Comparison of ENCODE assay signal across 8 cellular contexts in the genomic region with DNA sequence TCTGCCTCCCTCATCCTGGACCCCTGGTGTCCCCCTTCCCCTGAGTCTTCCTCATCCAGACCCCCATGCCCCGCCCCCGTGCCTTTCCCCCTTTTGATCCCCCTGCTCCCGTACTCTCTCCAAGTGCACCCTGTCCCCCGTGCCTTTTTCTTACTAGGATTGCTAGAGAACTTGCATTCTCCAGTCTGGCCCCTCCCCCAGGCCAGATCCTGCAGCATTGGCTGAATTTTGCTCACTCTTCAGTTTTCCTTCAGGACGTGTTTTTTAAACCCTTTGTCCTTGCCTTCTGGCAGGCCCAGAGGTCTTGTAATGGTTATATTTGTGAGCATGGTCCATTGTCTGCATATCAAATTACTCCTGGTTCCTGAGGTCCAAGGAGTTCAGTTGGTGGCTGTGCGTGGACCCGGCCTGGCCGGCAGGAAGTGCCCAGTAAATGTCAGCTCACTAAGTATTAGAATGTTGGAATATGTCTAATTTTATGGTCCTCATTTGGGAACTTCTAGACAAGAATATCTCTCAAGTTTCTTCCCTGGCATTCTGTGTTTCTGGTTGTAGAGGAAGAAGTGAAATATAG. TPM values are rescaled to one million over a fixed set of nuclear protein-coding genes. Genes with fewer than 3 reads are reported as not detected.
A peak's percentile ranks its signal among the peaks of the same experiment; 100 is the strongest.
DNase-seq lines count a peak whose midpoint lies in the region; ATAC-seq and TF ChIP-seq lines count a peak whose summit lies in the region.

No MANE protein-coding gene starts in this region.

- no peak for ATAC-seq in natural killer cell
- ATAC-seq in HG03469 (IDR thresholded peaks at IDR 0.05; ENCODE audit: unreplicated experiment) = no peak

- H3K4me1 Mint-ChIP-seq in endothelial cell (ENCODE audit: unreplicated experiment) = peaks cover 16% of the 10 kb centered on the region
- H3K4me1 Mint-ChIP-seq in natural killer cell = peaks cover 19 to 32% of the 10 kb centered on the region in 2 donors

- H3K27ac Mint-ChIP-seq in endothelial cell (ENCODE audit: unreplicated experiment) (peak overlapping the region; percentile 98), natural killer cell (peak overlapping the region; percentile 86 to 91)

- peak overlapping the region; percentile 99 for H3K4me3 ChIP-seq in GM12864 (ENCODE audit: low read depth, low read length)

- H3K4me3 Mint-ChIP-seq in endothelial cell (ENCODE audit: unreplicated experiment) (peak overlapping the region; percentile 96), natural killer cell (peak overlapping the region; percentile 96)

- H3K36me3 Mint-ChIP-seq in endothelial cell (ENCODE audit: low read depth, unreplicated experiment) (peaks cover 7% of the 10 kb centered on the region), natural killer cell (peaks cover 1% of the 10 kb centered on the region)

- no peak for DNase-seq in GM12864 (ENCODE audit: low read depth)
- peak; percentile 70 for DNase-seq in RPMI8226
- DNase-seq in endothelial cell (ENCODE audit: low spot score) = no peak
- no peak for DNase-seq in natural killer cell
- DNase-seq in HuH-7 (ENCODE audit: low spot score) = no peak
- no peak for DNase-seq in NCI-H1436 treated with DMSO at 0.1 percent for 48 hours (lab: John Stamatoyannopoulos, UW)
- no peak for DNase-seq in effector CD8-positive, alpha-beta T cell (lab: John Stamatoyannopoulos, UW)

- no peak for TF ChIP-seq CTCF in GM12864 (IDR thresholded peaks at IDR 0.05; ENCODE audit: low read depth, low read length, missing control alignments)
- no peak for TF ChIP-seq CTCF in endothelial cell (IDR thresholded peaks at IDR 0.05; ENCODE audit: unreplicated experiment)
- TF ChIP-seq CTCF in natural killer cell (IDR thresholded peaks at IDR 0.05) = no peak

- no peaks in the 10 kb centered on the region for H3K9me3 Mint-ChIP-seq in endothelial cell (ENCODE audit: unreplicated experiment)
- no peaks in the 10 kb centered on the region for H3K9me3 Mint-ChIP-seq in natural killer cell

- intact Hi-C loops in natural killer cell (cut with micrococcal nuclease) = loop anchor here (1.0 kb wide), 1 partner anchor 16 kb away; a partner anchor contains a TSS

- H3K27me3 Mint-ChIP-seq in endothelial cell (ENCODE audit: unreplicated experiment) = peaks cover 9% of the 10 kb centered on the region
- H3K27me3 Mint-ChIP-seq in natural killer cell (ENCODE audit: low read depth in 2 of 2) = no peaks in the 10 kb centered on the region

RNA-seq across cellular contexts. Expression of a gene that starts 0.6 kb away (rescaled TPM):
- total RNA-seq in endothelial cell (ENCODE audit: unreplicated experiment) (58.8 TPM), natural killer cell (10 to 100 TPM; 31.5 to 34.5 (median 33.7) TPM)

RNA-seq across cellular contexts. Expression of a gene that starts 15.9 kb away (rescaled TPM):
- total RNA-seq in endothelial cell (ENCODE audit: unreplicated experiment) (29.2 TPM), natural killer cell (10 to 100 TPM; 35.0 to 37.4 (median 35.2) TPM)

RNA-seq across cellular contexts. Expression of a gene that starts 30.6 kb away (rescaled TPM):
- total RNA-seq in endothelial cell (ENCODE audit: unreplicated experiment) (8.1 TPM), natural killer cell (10 to 100 TPM in 1 of 3 donors, 1 to 10 TPM in 2; 6.7 to 12.5 (median 8.3) TPM)

RNA-seq across cellular contexts. Expression of a gene that starts 41.9 kb away (rescaled TPM):
- total RNA-seq in endothelial cell (ENCODE audit: unreplicated experiment) (62.1 TPM), natural killer cell (10 to 100 TPM; 35.8 to 49.2 (median 40.1) TPM)
